1 cellular context compared by ENCODE assay signal in the genomic region with DNA sequence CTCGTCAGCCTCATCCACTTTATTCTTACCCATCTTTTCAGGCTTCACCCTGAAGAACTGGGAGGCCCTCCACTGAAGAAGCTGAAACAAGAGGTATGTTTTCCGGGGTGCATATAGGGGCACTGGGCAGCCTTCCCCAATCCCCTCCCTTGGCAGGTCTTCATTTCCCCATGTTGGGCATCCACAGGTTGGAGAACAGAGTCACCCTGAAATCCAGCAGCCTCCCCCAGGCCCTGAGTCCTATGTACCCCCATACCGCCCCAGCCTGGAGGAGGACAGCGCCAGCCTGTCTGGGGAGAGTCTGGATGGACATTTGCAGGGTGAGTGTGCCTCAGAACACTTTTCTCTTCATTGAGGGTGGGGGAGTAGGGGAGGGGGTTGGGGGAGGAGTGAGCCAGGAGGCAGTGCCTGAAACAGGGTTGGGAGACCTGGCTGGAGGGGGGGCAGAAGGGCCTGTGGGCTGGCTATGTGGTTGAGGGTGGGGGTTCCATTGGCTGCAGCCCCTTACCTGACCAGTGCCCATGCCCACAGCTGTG.
TF ChIP-seq lines count a peak whose summit lies in the region.

No MANE protein-coding gene starts in this region.

TF ChIP-seq in GM23338, 12 proteins besides CTCF, POLR2A, EP300 and RAD21 (continued from another document):
- no peak for TF ChIP-seq STAT1 (IDR thresholded peaks at IDR 0.05; ENCODE audit: unreplicated experiment)
- no peak for TF ChIP-seq EZH2phosphoT487 (IDR thresholded peaks at IDR 0.05; ENCODE audit: unreplicated experiment)
- TF ChIP-seq, protein P1, sequence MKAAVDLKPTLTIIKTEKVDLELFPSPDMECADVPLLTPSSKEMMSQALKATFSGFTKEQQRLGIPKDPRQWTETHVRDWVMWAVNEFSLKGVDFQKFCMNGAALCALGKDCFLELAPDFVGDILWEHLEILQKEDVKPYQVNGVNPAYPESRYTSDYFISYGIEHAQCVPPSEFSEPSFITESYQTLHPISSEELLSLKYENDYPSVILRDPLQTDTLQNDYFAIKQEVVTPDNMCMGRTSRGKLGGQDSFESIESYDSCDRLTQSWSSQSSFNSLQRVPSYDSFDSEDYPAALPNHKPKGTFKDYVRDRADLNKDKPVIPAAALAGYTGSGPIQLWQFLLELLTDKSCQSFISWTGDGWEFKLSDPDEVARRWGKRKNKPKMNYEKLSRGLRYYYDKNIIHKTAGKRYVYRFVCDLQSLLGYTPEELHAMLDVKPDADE (IDR thresholded peaks at IDR 0.05): no peak
- TF ChIP-seq, protein P2, sequence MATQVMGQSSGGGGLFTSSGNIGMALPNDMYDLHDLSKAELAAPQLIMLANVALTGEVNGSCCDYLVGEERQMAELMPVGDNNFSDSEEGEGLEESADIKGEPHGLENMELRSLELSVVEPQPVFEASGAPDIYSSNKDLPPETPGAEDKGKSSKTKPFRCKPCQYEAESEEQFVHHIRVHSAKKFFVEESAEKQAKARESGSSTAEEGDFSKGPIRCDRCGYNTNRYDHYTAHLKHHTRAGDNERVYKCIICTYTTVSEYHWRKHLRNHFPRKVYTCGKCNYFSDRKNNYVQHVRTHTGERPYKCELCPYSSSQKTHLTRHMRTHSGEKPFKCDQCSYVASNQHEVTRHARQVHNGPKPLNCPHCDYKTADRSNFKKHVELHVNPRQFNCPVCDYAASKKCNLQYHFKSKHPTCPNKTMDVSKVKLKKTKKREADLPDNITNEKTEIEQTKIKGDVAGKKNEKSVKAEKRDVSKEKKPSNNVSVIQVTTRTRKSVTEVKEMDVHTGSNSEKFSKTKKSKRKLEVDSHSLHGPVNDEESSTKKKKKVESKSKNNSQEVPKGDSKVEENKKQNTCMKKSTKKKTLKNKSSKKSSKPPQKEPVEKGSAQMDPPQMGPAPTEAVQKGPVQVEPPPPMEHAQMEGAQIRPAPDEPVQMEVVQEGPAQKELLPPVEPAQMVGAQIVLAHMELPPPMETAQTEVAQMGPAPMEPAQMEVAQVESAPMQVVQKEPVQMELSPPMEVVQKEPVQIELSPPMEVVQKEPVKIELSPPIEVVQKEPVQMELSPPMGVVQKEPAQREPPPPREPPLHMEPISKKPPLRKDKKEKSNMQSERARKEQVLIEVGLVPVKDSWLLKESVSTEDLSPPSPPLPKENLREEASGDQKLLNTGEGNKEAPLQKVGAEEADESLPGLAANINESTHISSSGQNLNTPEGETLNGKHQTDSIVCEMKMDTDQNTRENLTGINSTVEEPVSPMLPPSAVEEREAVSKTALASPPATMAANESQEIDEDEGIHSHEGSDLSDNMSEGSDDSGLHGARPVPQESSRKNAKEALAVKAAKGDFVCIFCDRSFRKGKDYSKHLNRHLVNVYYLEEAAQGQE (IDR thresholded peaks at IDR 0.05; ENCODE audit: unreplicated experiment): no peak
- TF ChIP-seq POLR2AphosphoS5 (IDR thresholded peaks at IDR 0.05; ENCODE audit: low read depth): no peak
- TF ChIP-seq EZH2 (IDR thresholded peaks at IDR 0.05; ENCODE audit: low read depth, unreplicated experiment): no peak
- no peak for TF ChIP-seq CREB1 (CRISPR knock-in tag; IDR thresholded peaks at IDR 0.05; ENCODE audit: low read depth)
- TF ChIP-seq ZNF331 (CRISPR knock-in tag; IDR thresholded peaks at IDR 0.05; ENCODE audit: low read depth): no peak
